ENCODE assay signal across 25 cellular contexts in genomic region chr14:40684328-40684727, GRCh38.
DNase-seq lines count a peak whose midpoint lies in the region; ATAC-seq, FAIRE-seq and TF ChIP-seq lines count a peak whose summit lies in the region.
"Had no signal": no experiment of that assay in that cellular context is flagged by ENCODE, and none has a peak within 500 bp of the region (broad histone marks: within the 10 kb centered on the region; RNA-seq: fewer than 3 reads in every experiment).

No MANE protein-coding gene starts in this region.

- CTCF ChIA-PET in HepG2 (lab: Yijun Ruan, JAX; ENCODE audit: low intra/inter-chr PET ratio, low total read pairs) = no interaction called here

- no peak overlapping the region for H2AFZ ChIP-seq in HepG2 (ENCODE audit: low read length)
- peak overlapping the region; percentile 20; the same call in 1 of the 2 replicates for H2AFZ ChIP-seq in OCI-LY1 (ENCODE audit: low read length)
- H2AFZ ChIP-seq in SU-DHL-6 (ENCODE audit: low read depth, low read length, severe bottlenecking) = peak overlapping the region; percentile 79

- DNase-seq in HepG2 (ENCODE audit: low spot score) (no peak), right lobe of liver (no peak), SKM-1 (lab: John Stamatoyannopoulos, UW; ENCODE audit: unreplicated experiment) (no peak), NCI-H524 treated with DMSO at 0.1 percent for 48 hours (lab: John Stamatoyannopoulos, UW) (no peak)
- DNase-seq: ACHN; BE2C; C1 segment of cervical spinal cord; CD4-positive, alpha-beta memory T cell; CD4-positive, CD25-positive, alpha-beta regulatory T cell; CD8-positive, alpha-beta memory T cell; COR-L47; DMS 273 treated with DMSO at 0.1 percent for 48 hours; DMS153; DMS53; DMS79; DND-41; EL; GDM1 had no signal

- intact Hi-C loops in HepG2 (cut with micrococcal nuclease; ENCODE audit: unreplicated experiment) (no loop called here), right lobe of liver (cut with DNase I) (no loop called here)

- H3K9me2 ChIP-seq in OCI-LY1 (ENCODE audit: low read depth, low read length) = no peaks in the 10 kb centered on the region; the same call in 1 of the 2 replicates
- H3K9me2 ChIP-seq in SU-DHL-6 (replicated peaks; ENCODE audit: insufficient read depth, low read length) = no peaks in the 10 kb centered on the region

- WGBS in HepG2 (ENCODE audit: low lambda C conversion rate) = 2% methylated on average over 1 of the region's 1 CpG
- WGBS in right lobe of liver (ENCODE audit: insufficient coverage, low coverage, low lambda C conversion rate, missing lambda C conversion rate) = 48% methylated on average over 1 of the region's 1 CpG

- no peak for FAIRE-seq in HepG2 (lab: Jason Lieb, UNC)
- FAIRE-seq: GM12878, GM12892, GM18507 had no signal

- H3K9me3 ChIP-seq in HepG2 (ENCODE audit: low read length) (peaks cover 79% of the 10 kb centered on the region), right lobe of liver (no peaks in the 10 kb centered on the region), OCI-LY1 (ENCODE audit: low read length) (no peaks in the 10 kb centered on the region), SU-DHL-6 (ENCODE audit: insufficient read depth, low read length) (no peaks in the 10 kb centered on the region)
- H3K9me3 ChIP-seq: BE2C, BLaER1 had no signal

- H3K27me3 ChIP-seq in HepG2 (ENCODE audit: control insufficient read depth in 1 of 2, insufficient read depth in 2 of 2, low read length in 2 of 2) = no peaks in the 10 kb centered on the region
- no peaks in the 10 kb centered on the region for H3K27me3 ChIP-seq in right lobe of liver
- no peaks in the 10 kb centered on the region for H3K27me3 ChIP-seq in OCI-LY1 (ENCODE audit: insufficient read depth, low read length)
- H3K27me3 ChIP-seq in SU-DHL-6 (ENCODE audit: low read length) = no peaks in the 10 kb centered on the region
- H3K27me3 ChIP-seq: BE2C, BLaER1 had no signal

- no peak overlapping the region for H3K9ac ChIP-seq in HepG2 (ENCODE audit: insufficient read depth, low read depth, low read length)
- no peak overlapping the region for H3K9ac ChIP-seq in OCI-LY1 (ENCODE audit: low read length)
- no peak overlapping the region for H3K9ac ChIP-seq in SU-DHL-6 (ENCODE audit: low read length)
- H3K9ac ChIP-seq: BLaER1 had no signal

- TF ChIP-seq RAD21 in HepG2 (CRISPR knock-in tag; IDR thresholded peaks at IDR 0.05) = no peak

- H4K20me1 ChIP-seq in HepG2 (ENCODE audit: insufficient read depth, low read length) (no peaks in the 10 kb centered on the region), OCI-LY1 (ENCODE audit: insufficient read depth, low read length) (no peaks in the 10 kb centered on the region), SU-DHL-6 (ENCODE audit: low read depth, low read length) (no peaks in the 10 kb centered on the region)
- H4K20me1 ChIP-seq: BLaER1 had no signal

- ATAC-seq in HepG2 = no peak
- no peak for ATAC-seq in right lobe of liver
- ATAC-seq: GM12878 had no signal

- H3K27ac ChIP-seq in HepG2 (ENCODE audit: extremely low read length, insufficient read depth, low read length) (no peak overlapping the region), right lobe of liver (no peak overlapping the region), OCI-LY1 (ENCODE audit: low read depth, low read length, poor library complexity, severe bottlenecking) (no peak overlapping the region), SU-DHL-6 (ENCODE audit: low read depth, low read length) (no peak overlapping the region)
- H3K27ac ChIP-seq: 22Rv1, BLaER1 had no signal

- POLR2A ChIA-PET in HepG2 (lab: Yijun Ruan, JAX) = no interaction called here

- H3K36me3 ChIP-seq in HepG2 (replicated peaks in 1 of 2; ENCODE audit: control insufficient read depth in 1 of 2, insufficient read depth in 2 of 2, low read length in 2 of 2) (no peaks in the 10 kb centered on the region), right lobe of liver (no peaks in the 10 kb centered on the region), OCI-LY1 (ENCODE audit: insufficient read depth, low read length) (no peaks in the 10 kb centered on the region), SU-DHL-6 (ENCODE audit: low read length) (no peaks in the 10 kb centered on the region)
- H3K36me3 ChIP-seq: BE2C, BLaER1 had no signal

- TF ChIP-seq CTCF in HepG2 (CRISPR knock-in tag; IDR thresholded peaks at IDR 0.05) = no peak
- TF ChIP-seq CTCF in right lobe of liver (IDR thresholded peaks at IDR 0.05) = no peak
- TF ChIP-seq CTCF in OCI-LY1 (IDR thresholded peaks at IDR 0.05; ENCODE audit: low read length) = no peak
- no peak for TF ChIP-seq CTCF in SU-DHL-6 (IDR thresholded peaks at IDR 0.05; ENCODE audit: insufficient read depth, low read length, poor library complexity, severe bottlenecking)

- no peaks in the 10 kb centered on the region for H3K4me1 ChIP-seq in HepG2 (ENCODE audit: insufficient read depth, low read length)
- H3K4me1 ChIP-seq in right lobe of liver = no peaks in the 10 kb centered on the region
- H3K4me1 ChIP-seq in OCI-LY1 (ENCODE audit: insufficient read depth, low read length, severe bottlenecking) = peaks cover 8% of the 10 kb centered on the region
- H3K4me1 ChIP-seq: BE2C, BLaER1 had no signal

- no peak overlapping the region for H3K4me3 ChIP-seq in HepG2 (replicated peaks in 1 of 3; ENCODE audit: insufficient read depth in 1 of 3, low read depth in 2 of 3, low read length in 3 of 3)
- no peak overlapping the region for H3K4me3 ChIP-seq in right lobe of liver
- H3K4me3 ChIP-seq in OCI-LY1 (ENCODE audit: low read depth, low read length, poor library complexity, severe bottlenecking) = no peak overlapping the region
- H3K4me3 ChIP-seq in SU-DHL-6 (ENCODE audit: insufficient read depth, low read length, poor library complexity, severe bottlenecking) = no peak overlapping the region
- H3K4me3 ChIP-seq: BLaER1, GM12878 had no signal

- H3K79me2 ChIP-seq in HepG2 (ENCODE audit: insufficient read depth, low read length) = no peaks in the 10 kb centered on the region
- no peaks in the 10 kb centered on the region for H3K79me2 ChIP-seq in OCI-LY1 (ENCODE audit: insufficient read depth, low read length)
- no peaks in the 10 kb centered on the region for H3K79me2 ChIP-seq in SU-DHL-6 (ENCODE audit: insufficient read depth, low read length)

- H3K4me2 ChIP-seq in HepG2 (ENCODE audit: low read depth, low read length) (no peak overlapping the region), OCI-LY1 (ENCODE audit: low read length) (no peak overlapping the region), SU-DHL-6 (ENCODE audit: low read depth, low read length, poor library complexity, severe bottlenecking) (no peak overlapping the region)
- H3K4me2 ChIP-seq: BLaER1 had no signal

- TF ChIP-seq EP300 in HepG2 (IDR thresholded peaks at IDR 0.05; ENCODE audit: low read depth in 2 of 2, low read length in 2 of 2) (no peak), HepG2 (CRISPR knock-in tag; IDR thresholded peaks at IDR 0.05; ENCODE audit: borderline replicate concordance) (no peak)

- TF ChIP-seq POLR2A in HepG2 (IDR thresholded peaks at IDR 0.05; ENCODE audit: insufficient read depth in 1 of 2, low read depth in 2 of 2, low read length in 2 of 2) (no peak), right lobe of liver (IDR thresholded peaks at IDR 0.05) (no peak)

- BruUV-seq in HepG2 (replicated peaks; lab: Mats Ljungman, UMichigan) = no TSS peak

- no peaks in the 10 kb centered on the region for H3F3A ChIP-seq in OCI-LY1 (ENCODE audit: insufficient read depth, low read length)
- no peaks in the 10 kb centered on the region for H3F3A ChIP-seq in SU-DHL-6 (ENCODE audit: insufficient read depth)

- in situ Hi-C loops in HepG2 (cut with HindIII; ENCODE audit: extremely low pct_ligation_motif_present, low pct_unique_long_range_greater_than_20kb) = no loop called here

TF ChIP-seq in HepG2, 621 proteins besides CTCF, POLR2A, EP300 and RAD21 (continues in another document):
- peak; percentile 78 for TF ChIP-seq MAFF (IDR thresholded peaks at IDR 0.05; ENCODE audit: low read depth, low read length)
- TF ChIP-seq ARNT (IDR thresholded peaks at IDR 0.05) = no peak
- TF ChIP-seq, protein P1, sequence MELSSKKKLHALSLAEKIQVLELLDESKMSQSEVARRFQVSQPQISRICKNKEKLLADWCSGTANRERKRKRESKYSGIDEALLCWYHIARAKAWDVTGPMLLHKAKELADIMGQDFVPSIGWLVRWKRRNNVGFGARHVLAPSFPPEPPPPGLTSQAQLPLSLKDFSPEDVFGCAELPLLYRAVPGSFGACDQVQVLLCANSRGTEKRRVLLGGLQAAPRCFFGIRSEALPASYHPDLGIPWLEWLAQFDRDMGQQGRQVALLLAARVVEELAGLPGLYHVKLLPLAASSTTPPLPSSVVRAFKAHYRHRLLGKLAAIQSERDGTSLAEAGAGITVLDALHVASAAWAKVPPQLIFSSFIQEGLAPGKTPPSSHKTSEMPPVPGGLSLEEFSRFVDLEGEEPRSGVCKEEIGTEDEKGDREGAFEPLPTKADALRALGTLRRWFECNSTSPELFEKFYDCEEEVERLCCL (CRISPR knock-in tag; IDR thresholded peaks at IDR 0.05; ENCODE audit: borderline replicate concordance) = no peak
- no peak for TF ChIP-seq ZNF513 (CRISPR knock-in tag; conservative IDR thresholded peaks at IDR 0.05)
- TF ChIP-seq ZNF629 (CRISPR knock-in tag; conservative IDR thresholded peaks at IDR 0.05) = no peak
- TF ChIP-seq PHF5A (CRISPR knock-in tag; IDR thresholded peaks at IDR 0.05; ENCODE audit: low read depth, unreplicated experiment) = no peak
- TF ChIP-seq ZNF557 (CRISPR knock-in tag; IDR thresholded peaks at IDR 0.05) = no peak
- no peak for TF ChIP-seq ZNF264 (CRISPR knock-in tag; IDR thresholded peaks at IDR 0.05)
- TF ChIP-seq CREB1 (IDR thresholded peaks at IDR 0.05) = peak; percentile 56; the same call in 1 of the 2 replicates
- no peak for TF ChIP-seq CREB1 (CRISPR knock-in tag; IDR thresholded peaks at IDR 0.05)
- TF ChIP-seq SUZ12 (IDR thresholded peaks at IDR 0.05; ENCODE audit: low read depth, low read length) = no peak
- no peak for TF ChIP-seq ZNF737 (CRISPR knock-in tag; IDR thresholded peaks at IDR 0.05; ENCODE audit: borderline replicate concordance)
- no peak for TF ChIP-seq SP2 (CRISPR knock-in tag; IDR thresholded peaks at IDR 0.05)
- TF ChIP-seq SMARCE1 (IDR thresholded peaks at IDR 0.05; ENCODE audit: borderline replicate concordance) = no peak
- TF ChIP-seq ZNF431 (CRISPR knock-in tag; IDR thresholded peaks at IDR 0.05; ENCODE audit: borderline replicate concordance, low read depth) = no peak
- TF ChIP-seq ZNF747 (CRISPR knock-in tag; IDR thresholded peaks at IDR 0.05; ENCODE audit: borderline replicate concordance) = no peak
